In the genomic region with DNA sequence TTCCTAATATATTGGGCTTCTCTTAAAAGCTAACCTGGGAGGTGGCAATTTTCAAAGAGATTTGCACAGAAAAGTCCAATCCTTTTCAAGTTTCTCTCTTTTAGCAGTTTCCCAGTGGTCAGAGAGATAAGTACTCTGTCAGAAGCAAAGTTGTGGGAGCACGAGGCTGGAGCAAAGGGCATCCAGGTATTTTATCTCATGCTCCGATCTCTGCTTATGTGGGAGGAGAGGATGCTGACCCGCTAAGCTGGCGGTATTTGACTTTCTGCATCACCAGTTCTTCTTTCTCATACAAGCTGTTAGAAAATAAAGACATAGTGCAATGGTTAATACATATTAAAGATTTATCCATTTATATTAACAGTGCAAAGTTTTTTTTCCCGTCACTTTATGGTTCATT, we compare ENCODE assay signal across 36 cellular contexts. TPM values are rescaled to one million over a fixed set of nuclear protein-coding genes. Genes with fewer than 3 reads are reported as not detected.
"Had no signal": no experiment of that assay in that cellular context is flagged by ENCODE, and none has a peak within 500 bp of the region (broad histone marks: within the 10 kb centered on the region; RNA-seq: fewer than 3 reads in every experiment).

No MANE protein-coding gene starts in this region.

- H3K4me2 ChIP-seq: KMS-11 had no signal

- H3K36me3 ChIP-seq: ascending aorta, cardiac muscle cell, Peyer's patch had no signal

- ATAC-seq: activated CD8-positive, alpha-beta T cell treated with anti-CD3 and anti-CD28 coated beads for 36 hours; activated T-cell treated with anti-CD3 and anti-CD28 coated beads, Interleukin-2, amount 50 U/mL, for 72 hours; activated T-helper 17 cell treated with anti-CD3 and anti-CD28 coated beads, Interleukin-2, amount 50 U/mL, for 72 hours; Right ventricle myocardium inferior; SK-N-SH treated with all-trans-retinoic acid at 6 μM for 48 hours had no signal

- H3K27ac ChIP-seq: ascending aorta, cardiac muscle cell, KMS-11, Peyer's patch, RWPE1 had no signal

- H3K4me3 Mint-ChIP-seq: activated CD4-positive, alpha-beta T cell treated with anti-CD3 and anti-CD28 coated beads, Interleukin-2, amount 10 ng/mL, durations not matched to agents 24 days and 14 days; activated CD8-positive, alpha-beta T cell treated with anti-CD3 and anti-CD28 coated beads for 36 hours; activated naive CD8-positive, alpha-beta T cell treated with anti-CD3 and anti-CD28 coated beads for 36 hours; activated T-cell treated with anti-CD3 and anti-CD28 coated beads, Interleukin-2, amount 50 U/mL, for 72 hours; activated T-helper 17 cell treated with anti-CD3 and anti-CD28 coated beads, Interleukin-2, amount 50 U/mL, for 72 hours; central memory CD8-positive, alpha-beta T cell had no signal

- H3K4me1 Mint-ChIP-seq: activated CD4-positive, alpha-beta T cell treated with anti-CD3 and anti-CD28 coated beads, Interleukin-2, amount 10 ng/mL, durations not matched to agents 24 days and 14 days; activated naive CD8-positive, alpha-beta T cell treated with anti-CD3 and anti-CD28 coated beads for 36 hours; activated T-helper 17 cell treated with anti-CD3 and anti-CD28 coated beads, Interleukin-2, amount 50 U/mL, for 72 hours; central memory CD8-positive, alpha-beta T cell had no signal

- H3K9me3 Mint-ChIP-seq: activated CD4-positive, alpha-beta T cell treated with anti-CD3 and anti-CD28 coated beads, Interleukin-2, amount 10 ng/mL, durations not matched to agents 24 days and 14 days; activated CD8-positive, alpha-beta T cell treated with anti-CD3 and anti-CD28 coated beads for 36 hours; activated naive CD8-positive, alpha-beta T cell treated with anti-CD3 and anti-CD28 coated beads for 36 hours; activated T-cell treated with anti-CD3 and anti-CD28 coated beads, Interleukin-2, amount 50 U/mL, for 72 hours had no signal

- H3K27me3 Mint-ChIP-seq: activated CD4-positive, alpha-beta T cell treated with anti-CD3 and anti-CD28 coated beads, Interleukin-2, amount 10 ng/mL, durations not matched to agents 24 days and 14 days; activated CD8-positive, alpha-beta T cell treated with anti-CD3 and anti-CD28 coated beads for 36 hours; activated naive CD8-positive, alpha-beta T cell treated with anti-CD3 and anti-CD28 coated beads for 36 hours; activated T-helper 17 cell treated with anti-CD3 and anti-CD28 coated beads, Interleukin-2, amount 50 U/mL, for 72 hours; central memory CD8-positive, alpha-beta T cell had no signal

- H3K9me3 ChIP-seq: ascending aorta, Peyer's patch had no signal

- H3K27me3 ChIP-seq: ascending aorta, cardiac muscle cell, Peyer's patch had no signal

- H3K27ac Mint-ChIP-seq: activated CD4-positive, alpha-beta T cell treated with anti-CD3 and anti-CD28 coated beads, Interleukin-2, amount 10 ng/mL, durations not matched to agents 24 days and 14 days; activated CD8-positive, alpha-beta T cell treated with anti-CD3 and anti-CD28 coated beads for 36 hours; activated naive CD8-positive, alpha-beta T cell treated with anti-CD3 and anti-CD28 coated beads for 36 hours; activated T-cell treated with anti-CD3 and anti-CD28 coated beads, Interleukin-2, amount 50 U/mL, for 72 hours; activated T-helper 17 cell treated with anti-CD3 and anti-CD28 coated beads, Interleukin-2, amount 50 U/mL, for 72 hours had no signal

- H3K36me3 Mint-ChIP-seq: activated naive CD8-positive, alpha-beta T cell treated with anti-CD3 and anti-CD28 coated beads for 36 hours had no signal

- FAIRE-seq: TTC549 had no signal

- H3K4me1 ChIP-seq: ascending aorta, Peyer's patch had no signal

- H3K9ac ChIP-seq: KMS-11 had no signal

- DNase-seq: activated CD4-positive, alpha-beta T cell treated with anti-CD3 and anti-CD28 coated beads, Interleukin-2, amount 10 ng/mL, durations not matched to agents 24 days and 14 days; activated CD4-positive, alpha-beta T cell treated with anti-CD3 and anti-CD28 coated beads, Interleukin-2, amount 50 U/mL, for 4 hours; activated CD8-positive, alpha-beta T cell treated with anti-CD3 and anti-CD28 coated beads for 36 hours; activated effector memory CD4-positive, alpha-beta T cell treated with anti-CD3 and anti-CD28 coated beads, Interleukin-2, amount 50 U/mL, for 16 hours; activated naive CD4-positive, alpha-beta T cell; activated naive CD4-positive, alpha-beta T cell treated with anti-CD3 and anti-CD28 coated beads, Interleukin-2, amount 50 U/mL, for 16 hours; activated naive CD8-positive, alpha-beta T cell treated with anti-CD3 and anti-CD28 coated beads for 36 hours; activated T-cell treated with anti-CD3 and anti-CD28 coated beads, Interleukin-2, amount 50 U/mL, for 1 hour; activated T-cell treated with anti-CD3 and anti-CD28 coated beads, Interleukin-2, amount 50 U/mL, for 72 hours; amygdala; MM.1S; MV-4-11; NCI-H1092; NCI-H1436 treated with DMSO at 0.1 percent for 48 hours; NCI-H1694 treated with DMSO at 0.1 percent for 48 hours; NCI-H2029; NCI-H345; NCI-H524 treated with DMSO at 0.1 percent for 48 hours; Peyer's patch; SIG-M5; SW 1271; T-helper 1 cell had no signal

- H3K4me3 ChIP-seq: ascending aorta, cardiac muscle cell, Peyer's patch had no signal

RNA-seq across cellular contexts. Expression of gene DAOA, which starts 44.5 kb away (rescaled TPM):
- total RNA-seq: activated CD4-positive, alpha-beta T cell treated with anti-CD3 and anti-CD28 coated beads, Interleukin-2, amount 10 ng/mL, durations not matched to agents 24 days and 14 days; activated CD8-positive, alpha-beta memory T cell treated with anti-CD3 and anti-CD28 coated beads for 36 hours; activated CD8-positive, alpha-beta T cell treated with anti-CD3 and anti-CD28 coated beads for 36 hours; activated naive CD8-positive, alpha-beta T cell treated with anti-CD3 and anti-CD28 coated beads for 36 hours; activated T-cell treated with anti-CD3 and anti-CD28 coated beads, Interleukin-2, amount 50 U/mL, for 72 hours; activated T-helper 17 cell treated with anti-CD3 and anti-CD28 coated beads, Interleukin-2, amount 50 U/mL, for 72 hours; ascending aorta; cardiac muscle cell; LHCN-M2; NCI-H460; Peyer's patch; Right ventricle myocardium inferior; SK-MEL-5; T-helper 2 cell treated with Interferon-gamma antibody and Interleukin-4, amounts not matched to agents 100 ng/mL and 5 ng/mL, for 36 hours had no signal
- polyA plus RNA-seq: cardiac muscle cell had no signal
